11 cellular contexts compared by ENCODE assay signal in genomic region chr19:16327131-16327450, GRCh38. TPM values are rescaled to one million over a fixed set of nuclear protein-coding genes. Genes with fewer than 3 reads are reported as not detected.
A peak's percentile ranks its signal among the peaks of the same experiment; 100 is the strongest.
DNase-seq lines count a peak whose midpoint lies in the region; ATAC-seq, FAIRE-seq and TF ChIP-seq lines count a peak whose summit lies in the region.
"Had no signal": no experiment of that assay in that cellular context is flagged by ENCODE, and none has a peak within 500 bp of the region (broad histone marks: within the 10 kb centered on the region; RNA-seq: fewer than 3 reads in every experiment).

No MANE protein-coding gene starts in this region.

- H3F3A ChIP-seq in GM23338 (replicated peaks; ENCODE audit: low read depth): no peaks in the 10 kb centered on the region

- H3K27ac ChIP-seq in A549 (no peak overlapping the region), GM23338 (ENCODE audit: low read depth) (no peak overlapping the region), mammary epithelial cell (ENCODE audit: insufficient read depth, low read depth, low read length) (no peak overlapping the region), caudate nucleus (ENCODE audit: low read depth, low read length) (no peak overlapping the region)

- in situ Hi-C loops in mammary epithelial cell (cut with MboI; ENCODE audit: low sequenced_read_pairs in 2 of 2): no loop called here

- no peak for TF ChIP-seq EP300 in A549 (IDR thresholded peaks at IDR 0.05)

- H2AFZ ChIP-seq in GM23338 (peak overlapping the region; percentile 99), mammary epithelial cell (ENCODE audit: low read depth, low read length) (no peak overlapping the region)

- no peak overlapping the region for H3K27ac Mint-ChIP-seq in GM23338
- H3K27ac Mint-ChIP-seq in naive B cell: peak overlapping the region; percentile 96 to 100 (median 99)

- POLR2A ChIA-PET in A549 (lab: Yijun Ruan, JAX): no interaction called here

- H3K4me3 Mint-ChIP-seq in GM23338 (peak overlapping the region; percentile 82), naive B cell (peak overlapping the region; percentile 88 to 100 (median 98))

- dilution Hi-C loops in mammary epithelial cell (cut with HindIII; ENCODE audit: low sequenced_read_pairs): loop anchor here (5.0 to 10.0 kb wide), 2 partner anchors 45 to 178 kb away; no protein-coding TSS in a partner anchor

- H3K4me1 ChIP-seq in A549 (peaks cover 30% of the 10 kb centered on the region; the same call in 1 of the 3 replicates), GM23338 (ENCODE audit: insufficient read depth) (no peaks in the 10 kb centered on the region; the same call in 1 of the 2 replicates), mammary epithelial cell (ENCODE audit: insufficient read depth, low read length) (peaks cover 4% of the 10 kb centered on the region)

- no peaks in the 10 kb centered on the region for H3K79me2 ChIP-seq in GM23338 (replicated peaks; ENCODE audit: insufficient read depth)
- no peaks in the 10 kb centered on the region for H3K79me2 ChIP-seq in mammary epithelial cell (ENCODE audit: insufficient read depth, low read length)

- 90% methylated on average over 16 of the region's 16 CpGs for whole genome bisulfite sequencing in A549 (ENCODE audit: missing lambda C conversion rate)
- WGBS in mammary epithelial cell (ENCODE audit: low coverage, missing lambda C conversion rate): 89% methylated on average over 14 of the region's 16 CpGs

- DNase-seq in A549 (ENCODE audit: low read depth in 1 of 2, low spot score in 1 of 2) (no peak), GM23338 (ENCODE audit: low spot score) (no peak), mammary epithelial cell (no peak), naive B cell (peak; percentile 27), caudate nucleus (lab: John Stamatoyannopoulos, UW) (no peak), GM10266 (ENCODE audit: extremely low spot score) (no peak)
- DNase-seq: DMS53, NCI-H446 had no signal

- no peaks in the 10 kb centered on the region for H3K9me3 Mint-ChIP-seq in GM23338
- peaks cover 0 to 7% (median 2%) of the 10 kb centered on the region in 7 donors for H3K9me3 Mint-ChIP-seq in naive B cell

- ATAC-seq in A549: no peak
- ATAC-seq in GM23338: no peak
- no peak for ATAC-seq in naive B cell (ENCODE audit: low read depth in 2 of 2)
- no peak for ATAC-seq in HG02852 (IDR thresholded peaks at IDR 0.05; ENCODE audit: unreplicated experiment)
- no peak for ATAC-seq in GM19023 (IDR thresholded peaks at IDR 0.05; ENCODE audit: unreplicated experiment)

- H3K4me2 ChIP-seq in A549 (peak overlapping the region; percentile 85), GM23338 (peak overlapping the region; percentile 92), mammary epithelial cell (ENCODE audit: insufficient read depth, low read depth, low read length) (no peak overlapping the region)

- H3K9me2 ChIP-seq in GM23338 (ENCODE audit: insufficient read depth): no peaks in the 10 kb centered on the region

- H3K27me3 Mint-ChIP-seq in GM23338 (ENCODE audit: insufficient read depth, low read depth, poor library complexity): peaks cover 64% of the 10 kb centered on the region
- no peaks in the 10 kb centered on the region for H3K27me3 Mint-ChIP-seq in naive B cell

- TF ChIP-seq CTCF in A549 (IDR thresholded peaks at IDR 0.05) (no peak), GM23338 (conservative IDR thresholded peaks at IDR 0.05; ENCODE audit: low read depth in 2 of 2) (no peak), mammary epithelial cell (conservative IDR thresholded peaks at IDR 0.05 in 1 of 2, IDR thresholded peaks at IDR 0.05 in 1 of 2; ENCODE audit: extremely low read depth in 1 of 2, insufficient read depth in 1 of 2, low read depth in 1 of 2, low read length in 2 of 2) (no peak), GM10266 (IDR thresholded peaks at IDR 0.05; ENCODE audit: control insufficient read depth, insufficient read depth, low read depth, missing control alignments) (no peak)

- TF ChIP-seq RAD21 in A549 (conservative IDR thresholded peaks at IDR 0.05 in 1 of 2, IDR thresholded peaks at IDR 0.05 in 1 of 2): no peak

- H3K27me3 ChIP-seq in GM23338 (ENCODE audit: insufficient read depth) (peaks cover 79% of the 10 kb centered on the region), mammary epithelial cell (ENCODE audit: insufficient read depth, low read length) (no peaks in the 10 kb centered on the region)

- intact Hi-C loops in mammary epithelial cell (cut with micrococcal nuclease): no loop called here

- peaks cover 4% of the 10 kb centered on the region; the same call in 1 of the 2 replicates for H4K20me1 ChIP-seq in GM23338 (replicated peaks; ENCODE audit: insufficient read depth)
- no peaks in the 10 kb centered on the region for H4K20me1 ChIP-seq in mammary epithelial cell (ENCODE audit: insufficient read depth, low read length)

- no peak for FAIRE-seq in A549 (lab: Jason Lieb, UNC)
- FAIRE-seq: urothelium cell line had no signal

- no peaks in the 10 kb centered on the region for H3K36me3 ChIP-seq in GM23338 (ENCODE audit: insufficient read depth)
- H3K36me3 ChIP-seq in mammary epithelial cell (ENCODE audit: insufficient read depth, low read length): no peaks in the 10 kb centered on the region

- TSS peak; percentile 29 for BruUV-seq in mammary epithelial cell (replicated peaks; lab: Mats Ljungman, UMichigan)

- H3K36me3 Mint-ChIP-seq in GM23338 (ENCODE audit: low read depth) (no peaks in the 10 kb centered on the region), naive B cell (peaks cover 22 to 29% of the 10 kb centered on the region in 2 donors)

- TF ChIP-seq POLR2A in A549 (IDR thresholded peaks at IDR 0.05; ENCODE audit: low read length): no peak

- H3K4me3 ChIP-seq in A549: no peak overlapping the region; the same call in 2 of the 3 replicates
- H3K4me3 ChIP-seq in GM23338: peak overlapping the region; percentile 78
- H3K4me3 ChIP-seq in mammary epithelial cell (replicated peaks in 1 of 3; ENCODE audit: insufficient read depth in 1 of 3, low read depth in 2 of 3, low read length in 3 of 3): no peak overlapping the region

- CTCF ChIA-PET in A549 (lab: Yijun Ruan, JAX): no interaction called here
- CTCF ChIA-PET in mammary epithelial cell (lab: Charles Lee; ENCODE audit: low non-redundant PET): no interaction called here

- H3K4me1 Mint-ChIP-seq in GM23338 (no peaks in the 10 kb centered on the region), naive B cell (peaks cover 51 to 68% (median 60%) of the 10 kb centered on the region in 3 donors)

- H3K9me3 ChIP-seq in A549 (no peaks in the 10 kb centered on the region), mammary epithelial cell (replicated peaks; ENCODE audit: insufficient read depth, low read length) (no peaks in the 10 kb centered on the region)

- H3K9ac ChIP-seq in mammary epithelial cell (ENCODE audit: insufficient read depth, low read length): no peak overlapping the region

TF ChIP-seq in A549, 52 proteins besides CTCF, POLR2A, EP300 and RAD21:
- no peak for TF ChIP-seq CBX2 (IDR thresholded peaks at IDR 0.05; ENCODE audit: borderline replicate concordance, low read depth)
- TF ChIP-seq PHF8 (IDR thresholded peaks at IDR 0.05; ENCODE audit: borderline replicate concordance, low read depth): no peak
- TF ChIP-seq MYC (IDR thresholded peaks at IDR 0.05; ENCODE audit: borderline replicate concordance, low read length): no peak
- no peak for TF ChIP-seq FOSL2 (IDR thresholded peaks at IDR 0.05)
- no peak for TF ChIP-seq FOSL2 (CRISPR knock-in tag; IDR thresholded peaks at IDR 0.05)
- no peak for TF ChIP-seq KDM5A (IDR thresholded peaks at IDR 0.05)
- no peak for TF ChIP-seq HES2 (IDR thresholded peaks at IDR 0.05)
- TF ChIP-seq SREBF2 (IDR thresholded peaks at IDR 0.05): no peak
- TF ChIP-seq JUNB (IDR thresholded peaks at IDR 0.05): no peak
- TF ChIP-seq ESRRA (IDR thresholded peaks at IDR 0.05; ENCODE audit: borderline replicate concordance, low read length): no peak
- TF ChIP-seq FOSB (CRISPR knock-in tag; IDR thresholded peaks at IDR 0.05): no peak
- no peak for TF ChIP-seq ZC3H11A (IDR thresholded peaks at IDR 0.05)

TF ChIP-seq in GM23338, 12 proteins besides CTCF, POLR2A, EP300 and RAD21:
- TF ChIP-seq ZNF331 (CRISPR knock-in tag; IDR thresholded peaks at IDR 0.05; ENCODE audit: low read depth): no peak
- TF ChIP-seq STAT1 (IDR thresholded peaks at IDR 0.05; ENCODE audit: unreplicated experiment): no peak
- no peak for TF ChIP-seq POLR2AphosphoS5 (IDR thresholded peaks at IDR 0.05; ENCODE audit: low read depth)
- TF ChIP-seq CREB1 (CRISPR knock-in tag; IDR thresholded peaks at IDR 0.05; ENCODE audit: low read depth): no peak
- no peak for TF ChIP-seq EZH2phosphoT487 (IDR thresholded peaks at IDR 0.05; ENCODE audit: unreplicated experiment)
- TF ChIP-seq EZH2 (IDR thresholded peaks at IDR 0.05; ENCODE audit: low read depth, unreplicated experiment): peak; percentile 33

RNA-seq across cellular contexts. Expression of gene KLF2, which starts 2.5 kb away (rescaled TPM):
- polyA plus RNA-seq in A549 (2011; rRNA removed) (2.7 and 3.4 TPM in 2 replicates), A549 (2017; fragmentation: RNase III; extraction: RNeasy Plus Mini Kit Qiagen cat#74134 plus additional on column Dnase treatment) (6.0 to 7.0 TPM (median 6.9 TPM) in 3 replicates), GM23338 (2016; fragmentation: Nextera tagmentation; extraction: Ambion mirVana) (0.43 TPM in 1 of 2 replicates, not detected in the other), mammary epithelial cell (0.15 TPM), naive B cell (ENCODE audit: low read depth in 6 of 6) (100 to 1,000 TPM; 145 to 413 (median 248) TPM)
- polyA plus RNA-seq in A549 (2012; cell fraction: cytosol; rRNA removed): 42.8 and 49.2 TPM in 2 replicates
- 130 and 150 TPM in 2 replicates for polyA plus RNA-seq in A549 (2012; cell fraction: nucleus; rRNA removed)
- 1.8 and 3.2 TPM in 2 replicates for polyA minus RNA-seq in A549 (2011; rRNA and poly(A)+ RNA removed)
- 0.89 and 0.90 TPM in 2 replicates for total RNA-seq in GM23338 (2014; rRNA removed; shearing (Covaris generic))
- under 1 TPM in 1 of 2 donors, not detected in 1; 0.99 TPM for total RNA-seq in mammary epithelial cell
- not detected for polyA minus RNA-seq in mammary epithelial cell
